ENCODE assay signal across 1 cellular context in the genomic region with DNA sequence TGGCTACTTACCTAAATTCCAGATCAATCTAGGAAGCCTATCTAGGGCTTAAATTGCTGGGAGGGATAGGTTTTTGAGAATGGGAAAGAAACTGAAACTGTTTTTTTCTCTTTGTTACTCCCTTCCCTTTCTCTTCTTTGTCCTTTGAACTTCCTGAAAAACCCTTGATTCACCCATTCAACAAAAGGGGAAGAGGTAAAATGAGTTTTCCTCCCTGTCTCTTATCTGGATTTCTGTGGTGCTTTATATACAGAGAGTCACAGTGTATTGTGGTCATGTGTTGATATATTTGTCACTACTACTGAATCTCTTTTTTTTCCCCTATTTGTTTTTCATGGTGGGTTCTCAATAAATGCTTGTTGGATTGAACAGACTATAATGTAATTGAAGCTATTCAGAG.
TF ChIP-seq lines count a peak whose summit lies in the region.

No MANE protein-coding gene starts in this region.

TF ChIP-seq in K562, 482 proteins besides CTCF, POLR2A, EP300 and RAD21 (continues in another document):
- TF ChIP-seq, protein P1, sequence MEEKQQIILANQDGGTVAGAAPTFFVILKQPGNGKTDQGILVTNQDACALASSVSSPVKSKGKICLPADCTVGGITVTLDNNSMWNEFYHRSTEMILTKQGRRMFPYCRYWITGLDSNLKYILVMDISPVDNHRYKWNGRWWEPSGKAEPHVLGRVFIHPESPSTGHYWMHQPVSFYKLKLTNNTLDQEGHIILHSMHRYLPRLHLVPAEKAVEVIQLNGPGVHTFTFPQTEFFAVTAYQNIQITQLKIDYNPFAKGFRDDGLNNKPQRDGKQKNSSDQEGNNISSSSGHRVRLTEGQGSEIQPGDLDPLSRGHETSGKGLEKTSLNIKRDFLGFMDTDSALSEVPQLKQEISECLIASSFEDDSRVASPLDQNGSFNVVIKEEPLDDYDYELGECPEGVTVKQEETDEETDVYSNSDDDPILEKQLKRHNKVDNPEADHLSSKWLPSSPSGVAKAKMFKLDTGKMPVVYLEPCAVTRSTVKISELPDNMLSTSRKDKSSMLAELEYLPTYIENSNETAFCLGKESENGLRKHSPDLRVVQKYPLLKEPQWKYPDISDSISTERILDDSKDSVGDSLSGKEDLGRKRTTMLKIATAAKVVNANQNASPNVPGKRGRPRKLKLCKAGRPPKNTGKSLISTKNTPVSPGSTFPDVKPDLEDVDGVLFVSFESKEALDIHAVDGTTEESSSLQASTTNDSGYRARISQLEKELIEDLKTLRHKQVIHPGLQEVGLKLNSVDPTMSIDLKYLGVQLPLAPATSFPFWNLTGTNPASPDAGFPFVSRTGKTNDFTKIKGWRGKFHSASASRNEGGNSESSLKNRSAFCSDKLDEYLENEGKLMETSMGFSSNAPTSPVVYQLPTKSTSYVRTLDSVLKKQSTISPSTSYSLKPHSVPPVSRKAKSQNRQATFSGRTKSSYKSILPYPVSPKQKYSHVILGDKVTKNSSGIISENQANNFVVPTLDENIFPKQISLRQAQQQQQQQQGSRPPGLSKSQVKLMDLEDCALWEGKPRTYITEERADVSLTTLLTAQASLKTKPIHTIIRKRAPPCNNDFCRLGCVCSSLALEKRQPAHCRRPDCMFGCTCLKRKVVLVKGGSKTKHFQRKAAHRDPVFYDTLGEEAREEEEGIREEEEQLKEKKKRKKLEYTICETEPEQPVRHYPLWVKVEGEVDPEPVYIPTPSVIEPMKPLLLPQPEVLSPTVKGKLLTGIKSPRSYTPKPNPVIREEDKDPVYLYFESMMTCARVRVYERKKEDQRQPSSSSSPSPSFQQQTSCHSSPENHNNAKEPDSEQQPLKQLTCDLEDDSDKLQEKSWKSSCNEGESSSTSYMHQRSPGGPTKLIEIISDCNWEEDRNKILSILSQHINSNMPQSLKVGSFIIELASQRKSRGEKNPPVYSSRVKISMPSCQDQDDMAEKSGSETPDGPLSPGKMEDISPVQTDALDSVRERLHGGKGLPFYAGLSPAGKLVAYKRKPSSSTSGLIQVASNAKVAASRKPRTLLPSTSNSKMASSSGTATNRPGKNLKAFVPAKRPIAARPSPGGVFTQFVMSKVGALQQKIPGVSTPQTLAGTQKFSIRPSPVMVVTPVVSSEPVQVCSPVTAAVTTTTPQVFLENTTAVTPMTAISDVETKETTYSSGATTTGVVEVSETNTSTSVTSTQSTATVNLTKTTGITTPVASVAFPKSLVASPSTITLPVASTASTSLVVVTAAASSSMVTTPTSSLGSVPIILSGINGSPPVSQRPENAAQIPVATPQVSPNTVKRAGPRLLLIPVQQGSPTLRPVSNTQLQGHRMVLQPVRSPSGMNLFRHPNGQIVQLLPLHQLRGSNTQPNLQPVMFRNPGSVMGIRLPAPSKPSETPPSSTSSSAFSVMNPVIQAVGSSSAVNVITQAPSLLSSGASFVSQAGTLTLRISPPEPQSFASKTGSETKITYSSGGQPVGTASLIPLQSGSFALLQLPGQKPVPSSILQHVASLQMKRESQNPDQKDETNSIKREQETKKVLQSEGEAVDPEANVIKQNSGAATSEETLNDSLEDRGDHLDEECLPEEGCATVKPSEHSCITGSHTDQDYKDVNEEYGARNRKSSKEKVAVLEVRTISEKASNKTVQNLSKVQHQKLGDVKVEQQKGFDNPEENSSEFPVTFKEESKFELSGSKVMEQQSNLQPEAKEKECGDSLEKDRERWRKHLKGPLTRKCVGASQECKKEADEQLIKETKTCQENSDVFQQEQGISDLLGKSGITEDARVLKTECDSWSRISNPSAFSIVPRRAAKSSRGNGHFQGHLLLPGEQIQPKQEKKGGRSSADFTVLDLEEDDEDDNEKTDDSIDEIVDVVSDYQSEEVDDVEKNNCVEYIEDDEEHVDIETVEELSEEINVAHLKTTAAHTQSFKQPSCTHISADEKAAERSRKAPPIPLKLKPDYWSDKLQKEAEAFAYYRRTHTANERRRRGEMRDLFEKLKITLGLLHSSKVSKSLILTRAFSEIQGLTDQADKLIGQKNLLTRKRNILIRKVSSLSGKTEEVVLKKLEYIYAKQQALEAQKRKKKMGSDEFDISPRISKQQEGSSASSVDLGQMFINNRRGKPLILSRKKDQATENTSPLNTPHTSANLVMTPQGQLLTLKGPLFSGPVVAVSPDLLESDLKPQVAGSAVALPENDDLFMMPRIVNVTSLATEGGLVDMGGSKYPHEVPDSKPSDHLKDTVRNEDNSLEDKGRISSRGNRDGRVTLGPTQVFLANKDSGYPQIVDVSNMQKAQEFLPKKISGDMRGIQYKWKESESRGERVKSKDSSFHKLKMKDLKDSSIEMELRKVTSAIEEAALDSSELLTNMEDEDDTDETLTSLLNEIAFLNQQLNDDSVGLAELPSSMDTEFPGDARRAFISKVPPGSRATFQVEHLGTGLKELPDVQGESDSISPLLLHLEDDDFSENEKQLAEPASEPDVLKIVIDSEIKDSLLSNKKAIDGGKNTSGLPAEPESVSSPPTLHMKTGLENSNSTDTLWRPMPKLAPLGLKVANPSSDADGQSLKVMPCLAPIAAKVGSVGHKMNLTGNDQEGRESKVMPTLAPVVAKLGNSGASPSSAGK (IDR thresholded peaks at IDR 0.05), result no peak
- TF ChIP-seq KLF10 (CRISPR knock-in tag; IDR thresholded peaks at IDR 0.05), result no peak
- TF ChIP-seq HNRNPH1 (optimal IDR thresholded peaks at IDR 0.05; ENCODE audit: low read depth, low read length), result no peak
- TF ChIP-seq, protein P2, sequence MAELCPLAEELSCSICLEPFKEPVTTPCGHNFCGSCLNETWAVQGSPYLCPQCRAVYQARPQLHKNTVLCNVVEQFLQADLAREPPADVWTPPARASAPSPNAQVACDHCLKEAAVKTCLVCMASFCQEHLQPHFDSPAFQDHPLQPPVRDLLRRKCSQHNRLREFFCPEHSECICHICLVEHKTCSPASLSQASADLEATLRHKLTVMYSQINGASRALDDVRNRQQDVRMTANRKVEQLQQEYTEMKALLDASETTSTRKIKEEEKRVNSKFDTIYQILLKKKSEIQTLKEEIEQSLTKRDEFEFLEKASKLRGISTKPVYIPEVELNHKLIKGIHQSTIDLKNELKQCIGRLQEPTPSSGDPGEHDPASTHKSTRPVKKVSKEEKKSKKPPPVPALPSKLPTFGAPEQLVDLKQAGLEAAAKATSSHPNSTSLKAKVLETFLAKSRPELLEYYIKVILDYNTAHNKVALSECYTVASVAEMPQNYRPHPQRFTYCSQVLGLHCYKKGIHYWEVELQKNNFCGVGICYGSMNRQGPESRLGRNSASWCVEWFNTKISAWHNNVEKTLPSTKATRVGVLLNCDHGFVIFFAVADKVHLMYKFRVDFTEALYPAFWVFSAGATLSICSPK (IDR thresholded peaks at IDR 0.05; ENCODE audit: borderline replicate concordance), result no peak
- peak; percentile 48; the same call in 1 of the 2 replicates for TF ChIP-seq ELF1 (tag; IDR thresholded peaks at IDR 0.05)
- peak; percentile 25 for TF ChIP-seq RBBP5 (IDR thresholded peaks at IDR 0.05; ENCODE audit: borderline replicate concordance, insufficient read depth, low read length, poor library complexity, severe bottlenecking)
- TF ChIP-seq POLR2B (IDR thresholded peaks at IDR 0.05; ENCODE audit: low read depth, partially characterized antibody), result no peak
- no peak for TF ChIP-seq RFX7 (CRISPR knock-in tag; IDR thresholded peaks at IDR 0.05)
- TF ChIP-seq, protein P3, sequence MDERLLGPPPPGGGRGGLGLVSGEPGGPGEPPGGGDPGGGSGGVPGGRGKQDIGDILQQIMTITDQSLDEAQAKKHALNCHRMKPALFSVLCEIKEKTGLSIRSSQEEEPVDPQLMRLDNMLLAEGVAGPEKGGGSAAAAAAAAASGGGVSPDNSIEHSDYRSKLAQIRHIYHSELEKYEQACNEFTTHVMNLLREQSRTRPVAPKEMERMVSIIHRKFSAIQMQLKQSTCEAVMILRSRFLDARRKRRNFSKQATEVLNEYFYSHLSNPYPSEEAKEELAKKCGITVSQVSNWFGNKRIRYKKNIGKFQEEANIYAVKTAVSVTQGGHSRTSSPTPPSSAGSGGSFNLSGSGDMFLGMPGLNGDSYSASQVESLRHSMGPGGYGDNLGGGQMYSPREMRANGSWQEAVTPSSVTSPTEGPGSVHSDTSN (CRISPR knock-in tag; IDR thresholded peaks at IDR 0.05; ENCODE audit: low read depth), result no peak
- TF ChIP-seq, protein P3 (tag; conservative IDR thresholded peaks at IDR 0.05; ENCODE audit: low read depth), result 0 out of 2 replicates have a peak, but pooled peaks have one; percentile 9
- 0 out of 2 replicates have a peak, but pooled peaks have one; percentile 26 for TF ChIP-seq ZNF75A (CRISPR knock-in tag; IDR thresholded peaks at IDR 0.05)
- no peak for TF ChIP-seq EGR1 (conservative IDR thresholded peaks at IDR 0.05)
- TF ChIP-seq, protein P4, sequence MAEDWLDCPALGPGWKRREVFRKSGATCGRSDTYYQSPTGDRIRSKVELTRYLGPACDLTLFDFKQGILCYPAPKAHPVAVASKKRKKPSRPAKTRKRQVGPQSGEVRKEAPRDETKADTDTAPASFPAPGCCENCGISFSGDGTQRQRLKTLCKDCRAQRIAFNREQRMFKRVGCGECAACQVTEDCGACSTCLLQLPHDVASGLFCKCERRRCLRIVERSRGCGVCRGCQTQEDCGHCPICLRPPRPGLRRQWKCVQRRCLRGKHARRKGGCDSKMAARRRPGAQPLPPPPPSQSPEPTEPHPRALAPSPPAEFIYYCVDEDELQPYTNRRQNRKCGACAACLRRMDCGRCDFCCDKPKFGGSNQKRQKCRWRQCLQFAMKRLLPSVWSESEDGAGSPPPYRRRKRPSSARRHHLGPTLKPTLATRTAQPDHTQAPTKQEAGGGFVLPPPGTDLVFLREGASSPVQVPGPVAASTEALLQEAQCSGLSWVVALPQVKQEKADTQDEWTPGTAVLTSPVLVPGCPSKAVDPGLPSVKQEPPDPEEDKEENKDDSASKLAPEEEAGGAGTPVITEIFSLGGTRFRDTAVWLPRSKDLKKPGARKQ (CRISPR knock-in tag; IDR thresholded peaks at IDR 0.05), result 0 out of 2 replicates have a peak, but pooled peaks have one; percentile 6
- no peak for TF ChIP-seq PCBP1 (IDR thresholded peaks at IDR 0.05; ENCODE audit: low read depth, low read length, poor library complexity, severe bottlenecking)
- peak; percentile 38; the same call in 1 of the 2 replicates for TF ChIP-seq ARID1B (IDR thresholded peaks at IDR 0.05)
- peak; percentile 30; the same call in 1 of the 2 replicates for TF ChIP-seq ELF2 (CRISPR knock-in tag; IDR thresholded peaks at IDR 0.05)
- no peak for TF ChIP-seq JUND (IDR thresholded peaks at IDR 0.05; ENCODE audit: borderline replicate concordance, low read depth, low read length)
- TF ChIP-seq JUND (tag; IDR thresholded peaks at IDR 0.05; ENCODE audit: borderline replicate concordance, low read depth, low read length), result peak; percentile 23; the same call in 1 of the 3 replicates
- no peak for TF ChIP-seq HOXB6 (CRISPR knock-in tag; IDR thresholded peaks at IDR 0.05; ENCODE audit: borderline replicate concordance)
- no peak for TF ChIP-seq NR2C2 (CRISPR knock-in tag; IDR thresholded peaks at IDR 0.05)
- peak; percentile 89 for TF ChIP-seq NR2C2 (tag; IDR thresholded peaks at IDR 0.05)
- TF ChIP-seq, protein P5, sequence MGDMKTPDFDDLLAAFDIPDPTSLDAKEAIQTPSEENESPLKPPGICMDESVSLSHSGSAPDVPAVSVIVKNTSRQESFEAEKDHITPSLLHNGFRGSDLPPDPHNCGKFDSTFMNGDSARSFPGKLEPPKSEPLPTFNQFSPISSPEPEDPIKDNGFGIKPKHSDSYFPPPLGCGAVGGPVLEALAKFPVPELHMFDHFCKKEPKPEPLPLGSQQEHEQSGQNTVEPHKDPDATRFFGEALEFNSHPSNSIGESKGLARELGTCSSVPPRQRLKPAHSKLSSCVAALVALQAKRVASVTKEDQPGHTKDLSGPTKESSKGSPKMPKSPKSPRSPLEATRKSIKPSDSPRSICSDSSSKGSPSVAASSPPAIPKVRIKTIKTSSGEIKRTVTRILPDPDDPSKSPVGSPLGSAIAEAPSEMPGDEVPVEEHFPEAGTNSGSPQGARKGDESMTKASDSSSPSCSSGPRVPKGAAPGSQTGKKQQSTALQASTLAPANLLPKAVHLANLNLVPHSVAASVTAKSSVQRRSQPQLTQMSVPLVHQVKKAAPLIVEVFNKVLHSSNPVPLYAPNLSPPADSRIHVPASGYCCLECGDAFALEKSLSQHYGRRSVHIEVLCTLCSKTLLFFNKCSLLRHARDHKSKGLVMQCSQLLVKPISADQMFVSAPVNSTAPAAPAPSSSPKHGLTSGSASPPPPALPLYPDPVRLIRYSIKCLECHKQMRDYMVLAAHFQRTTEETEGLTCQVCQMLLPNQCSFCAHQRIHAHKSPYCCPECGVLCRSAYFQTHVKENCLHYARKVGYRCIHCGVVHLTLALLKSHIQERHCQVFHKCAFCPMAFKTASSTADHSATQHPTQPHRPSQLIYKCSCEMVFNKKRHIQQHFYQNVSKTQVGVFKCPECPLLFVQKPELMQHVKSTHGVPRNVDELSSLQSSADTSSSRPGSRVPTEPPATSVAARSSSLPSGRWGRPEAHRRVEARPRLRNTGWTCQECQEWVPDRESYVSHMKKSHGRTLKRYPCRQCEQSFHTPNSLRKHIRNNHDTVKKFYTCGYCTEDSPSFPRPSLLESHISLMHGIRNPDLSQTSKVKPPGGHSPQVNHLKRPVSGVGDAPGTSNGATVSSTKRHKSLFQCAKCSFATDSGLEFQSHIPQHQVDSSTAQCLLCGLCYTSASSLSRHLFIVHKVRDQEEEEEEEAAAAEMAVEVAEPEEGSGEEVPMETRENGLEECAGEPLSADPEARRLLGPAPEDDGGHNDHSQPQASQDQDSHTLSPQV (IDR thresholded peaks at IDR 0.05), result no peak
- TF ChIP-seq, protein P6, sequence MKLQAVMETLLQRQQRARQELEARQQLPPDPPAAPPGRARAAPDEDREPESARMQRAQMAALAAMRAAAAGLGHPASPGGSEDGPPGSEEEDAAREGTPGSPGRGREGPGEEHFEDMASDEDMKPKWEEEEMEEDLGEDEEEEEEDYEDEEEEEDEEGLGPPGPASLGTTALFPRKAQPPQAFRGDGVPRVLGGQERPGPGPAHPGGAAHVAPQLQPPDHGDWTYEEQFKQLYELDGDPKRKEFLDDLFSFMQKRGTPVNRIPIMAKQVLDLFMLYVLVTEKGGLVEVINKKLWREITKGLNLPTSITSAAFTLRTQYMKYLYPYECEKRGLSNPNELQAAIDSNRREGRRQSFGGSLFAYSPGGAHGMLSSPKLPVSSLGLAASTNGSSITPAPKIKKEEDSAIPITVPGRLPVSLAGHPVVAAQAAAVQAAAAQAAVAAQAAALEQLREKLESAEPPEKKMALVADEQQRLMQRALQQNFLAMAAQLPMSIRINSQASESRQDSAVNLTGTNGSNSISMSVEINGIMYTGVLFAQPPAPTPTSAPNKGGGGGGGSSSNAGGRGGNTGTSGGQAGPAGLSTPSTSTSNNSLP (IDR thresholded peaks at IDR 0.05; ENCODE audit: borderline replicate concordance, low read depth, low read length), result no peak
- no peak for TF ChIP-seq MAFK (IDR thresholded peaks at IDR 0.05; ENCODE audit: low read length)
- TF ChIP-seq ESRRA (IDR thresholded peaks at IDR 0.05; ENCODE audit: borderline replicate concordance, low read depth), result peak; percentile 42; the same call in 1 of the 2 replicates
- TF ChIP-seq, protein P7, sequence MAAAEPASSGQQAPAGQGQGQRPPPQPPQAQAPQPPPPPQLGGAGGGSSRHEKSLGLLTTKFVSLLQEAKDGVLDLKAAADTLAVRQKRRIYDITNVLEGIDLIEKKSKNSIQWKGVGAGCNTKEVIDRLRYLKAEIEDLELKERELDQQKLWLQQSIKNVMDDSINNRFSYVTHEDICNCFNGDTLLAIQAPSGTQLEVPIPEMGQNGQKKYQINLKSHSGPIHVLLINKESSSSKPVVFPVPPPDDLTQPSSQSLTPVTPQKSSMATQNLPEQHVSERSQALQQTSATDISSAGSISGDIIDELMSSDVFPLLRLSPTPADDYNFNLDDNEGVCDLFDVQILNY (CRISPR knock-in tag; IDR thresholded peaks at IDR 0.05), result no peak
- TF ChIP-seq ZNF696 (CRISPR knock-in tag; conservative IDR thresholded peaks at IDR 0.05), result no peak
